In the genomic region with DNA sequence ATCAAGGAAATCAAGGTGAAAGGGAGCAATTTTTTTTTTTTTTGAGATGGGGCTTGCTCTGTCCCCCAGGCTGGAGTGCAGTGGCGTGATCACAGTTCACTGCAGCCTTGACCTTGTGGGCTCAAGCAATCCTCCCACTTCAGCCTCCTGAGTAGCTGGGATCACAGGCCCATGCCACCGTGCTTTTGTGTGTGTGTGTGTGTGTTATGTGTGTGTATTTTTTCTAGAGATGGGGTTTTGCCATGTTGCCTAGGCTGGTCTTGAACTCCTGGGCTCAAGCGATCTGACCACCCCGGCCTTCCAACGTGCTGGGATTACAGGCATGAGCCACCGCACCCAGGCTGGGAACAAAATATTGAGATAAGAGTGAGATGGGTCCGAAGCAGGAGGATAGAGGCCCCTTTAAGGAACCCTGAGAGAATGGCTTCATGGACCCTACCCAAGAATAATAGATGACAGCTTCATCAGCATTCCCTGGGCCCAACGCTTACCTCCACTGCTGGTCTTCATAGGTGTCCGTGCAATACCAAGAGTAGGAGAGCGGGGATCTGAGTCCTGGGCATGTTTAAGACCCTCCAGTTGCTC, we compare ENCODE assay signal across 6 cellular contexts. TPM values are rescaled to one million over a fixed set of nuclear protein-coding genes. Genes with fewer than 3 reads are reported as not detected.
DNase-seq lines count a peak whose midpoint lies in the region; ATAC-seq and TF ChIP-seq lines count a peak whose summit lies in the region.

No MANE protein-coding gene starts in this region.

- peak overlapping the region; percentile 91 for H3K27ac Mint-ChIP-seq in activated T-helper 17 cell treated with anti-CD3 and anti-CD28 coated beads, Interleukin-2, amount 50 U/mL, for 72 hours
- H3K27ac Mint-ChIP-seq in nephron progenitor cell: no peak overlapping the region

- H3K9me3 Mint-ChIP-seq in activated T-helper 17 cell treated with anti-CD3 and anti-CD28 coated beads, Interleukin-2, amount 50 U/mL, for 72 hours: no peaks in the 10 kb centered on the region
- H3K9me3 Mint-ChIP-seq in nephron progenitor cell: no peaks in the 10 kb centered on the region

- H3K4me3 ChIP-seq in HFF-Myc (replicated peaks; ENCODE audit: low read depth, low read length): peak overlapping the region; percentile 69

- H3K4me3 Mint-ChIP-seq in activated T-helper 17 cell treated with anti-CD3 and anti-CD28 coated beads, Interleukin-2, amount 50 U/mL, for 72 hours: peak overlapping the region; percentile 86
- peak overlapping the region; percentile 94 for H3K4me3 Mint-ChIP-seq in nephron progenitor cell

- H3K4me1 Mint-ChIP-seq in activated T-helper 17 cell treated with anti-CD3 and anti-CD28 coated beads, Interleukin-2, amount 50 U/mL, for 72 hours: peaks cover 20% of the 10 kb centered on the region
- peaks cover 52% of the 10 kb centered on the region for H3K4me1 Mint-ChIP-seq in nephron progenitor cell

- no peak for ATAC-seq in activated T-helper 17 cell treated with anti-CD3 and anti-CD28 coated beads, Interleukin-2, amount 50 U/mL, for 72 hours (replicated peaks)

- DNase-seq in HFF-Myc (ENCODE audit: extremely low read depth, low read depth) (no peak), nephron progenitor cell (no peak), inferior parietal cortex (ENCODE audit: extremely low spot score) (no peak), Kasumi-1 (lab: John Stamatoyannopoulos, UW) (no peak), NCI-H1092 treated with DMSO at 0.1 percent for 48 hours (lab: John Stamatoyannopoulos, UW) (no peak)

- TF ChIP-seq CTCF in HFF-Myc (IDR thresholded peaks at IDR 0.05; ENCODE audit: low read depth, low read length, missing control alignments) (no peak), nephron progenitor cell (IDR thresholded peaks at IDR 0.05) (no peak)

- H3K27me3 Mint-ChIP-seq in activated T-helper 17 cell treated with anti-CD3 and anti-CD28 coated beads, Interleukin-2, amount 50 U/mL, for 72 hours: no peaks in the 10 kb centered on the region
- peaks cover 3% of the 10 kb centered on the region for H3K27me3 Mint-ChIP-seq in nephron progenitor cell (ENCODE audit: low read depth, poor library complexity)

- H3K36me3 Mint-ChIP-seq in activated T-helper 17 cell treated with anti-CD3 and anti-CD28 coated beads, Interleukin-2, amount 50 U/mL, for 72 hours (ENCODE audit: low read depth): peaks cover 39% of the 10 kb centered on the region
- peaks cover 46% of the 10 kb centered on the region for H3K36me3 Mint-ChIP-seq in nephron progenitor cell (ENCODE audit: low read depth)

RNA-seq across cellular contexts. Expression of a gene that starts 1.0 kb away (rescaled TPM):
- 100 to 1,000 TPM in 1 of 2 donors, 10 to 100 TPM in 1; 86.9 to 104 TPM for total RNA-seq in activated T-helper 17 cell treated with anti-CD3 and anti-CD28 coated beads, Interleukin-2, amount 50 U/mL, for 72 hours

RNA-seq across cellular contexts. Expression of a gene that starts 1.9 kb away (rescaled TPM):
- 100 to 1,000 TPM in 1 of 2 donors, 10 to 100 TPM in 1; 83.4 to 149 TPM for total RNA-seq in activated T-helper 17 cell treated with anti-CD3 and anti-CD28 coated beads, Interleukin-2, amount 50 U/mL, for 72 hours

RNA-seq across cellular contexts. Expression of a gene that starts 9.3 kb away (rescaled TPM):
- total RNA-seq in activated T-helper 17 cell treated with anti-CD3 and anti-CD28 coated beads, Interleukin-2, amount 50 U/mL, for 72 hours: under 1 TPM in 1 of 2 donors, not detected in 1; 0.66 TPM

RNA-seq across cellular contexts. Expression of a gene that starts 17.3 kb away (rescaled TPM):
- 1,000 to 10,000 TPM; 1,893 to 2,116 TPM for total RNA-seq in activated T-helper 17 cell treated with anti-CD3 and anti-CD28 coated beads, Interleukin-2, amount 50 U/mL, for 72 hours

RNA-seq across cellular contexts. Expression of a gene that starts 21.9 kb away (rescaled TPM):
- total RNA-seq in activated T-helper 17 cell treated with anti-CD3 and anti-CD28 coated beads, Interleukin-2, amount 50 U/mL, for 72 hours: 1 to 10 TPM in 1 of 2 donors, not detected in 1; 1.1 TPM
